Comparison of ENCODE assay signal across 6 cellular contexts in genomic region chr1:156194300-156194652, GRCh38. TPM values are rescaled to one million over a fixed set of nuclear protein-coding genes. Genes with fewer than 3 reads are reported as not detected.
DNase-seq lines count a peak whose midpoint lies in the region; ATAC-seq and TF ChIP-seq lines count a peak whose summit lies in the region.

No MANE protein-coding gene starts in this region.

- peak overlapping the region; percentile 86 for H3K27ac ChIP-seq in naive thymus-derived CD4-positive, alpha-beta T cell (ENCODE audit: low read depth, low read length)

- H3K27ac Mint-ChIP-seq in naive thymus-derived CD4-positive, alpha-beta T cell = peak overlapping the region; percentile 85 to 97 (median 93)

- TF ChIP-seq CTCF in astrocyte of the spinal cord (IDR thresholded peaks at IDR 0.05; ENCODE audit: low read depth, low read length) = no peak

- in situ Hi-C loops in astrocyte of the spinal cord (cut with HindIII; ENCODE audit: low sequenced_read_pairs) = no loop called here

- H3K9me3 Mint-ChIP-seq in naive thymus-derived CD4-positive, alpha-beta T cell = no peaks in the 10 kb centered on the region

- CTCF ChIA-PET in naive thymus-derived CD4-positive, alpha-beta T cell (lab: Charles Lee) = interaction anchor here (0.6 to 1.2 kb wide), 4 partner anchors 10 to 406 kb away, joined by 3 to 4 read pairs (median 3); partner anchors contain the start of gene PMF1

- DNase-seq in DMS 273 (lab: John Stamatoyannopoulos, UW; ENCODE audit: unreplicated experiment) (peak; percentile 58), DMS 273 treated with DMSO at 0.1 percent for 48 hours (lab: John Stamatoyannopoulos, UW) (no peak), astrocyte of the spinal cord (ENCODE audit: low read depth, low spot score) (no peak)
- DNase-seq in naive thymus-derived CD4-positive, alpha-beta T cell = peak in 1 of 9 donors; percentile 11
- DNase-seq in stimulated activated CD4-positive, alpha-beta T cell treated with anti-CD3 and anti-CD28 coated beads, Interleukin-2, amount 100 ng/mL, for 48 hours = no peak

- no peak for ATAC-seq in naive thymus-derived CD4-positive, alpha-beta T cell
- no peak for ATAC-seq in HG02852 (IDR thresholded peaks at IDR 0.05; ENCODE audit: unreplicated experiment)

- POLR2A ChIA-PET in naive thymus-derived CD4-positive, alpha-beta T cell (lab: Charles Lee) = interaction anchor here (0.8 to 2.6 kb wide), 4 partner anchors 16 to 141 kb away, joined by 3 to 29 read pairs (median 3); partner anchors contain the start of genes PMF1 and UBQLN4

- H3K27me3 ChIP-seq in naive thymus-derived CD4-positive, alpha-beta T cell (ENCODE audit: control insufficient read depth in 2 of 2, insufficient read depth in 2 of 2, low read length in 2 of 2) = no peaks in the 10 kb centered on the region

- H3K4me3 ChIP-seq in astrocyte of the spinal cord (ENCODE audit: low read depth, low read length) = peak overlapping the region; percentile 93
- H3K4me3 ChIP-seq in naive thymus-derived CD4-positive, alpha-beta T cell (ENCODE audit: low read length) = peak overlapping the region; percentile 92

- H3K9me3 ChIP-seq in naive thymus-derived CD4-positive, alpha-beta T cell (ENCODE audit: control insufficient read depth in 2 of 3, low read length in 3 of 3) = no peaks in the 10 kb centered on the region

- H3K36me3 ChIP-seq in naive thymus-derived CD4-positive, alpha-beta T cell (ENCODE audit: control insufficient read depth in 2 of 3, insufficient read depth in 3 of 3, low read length in 3 of 3) = peaks cover 0 to 13% (median 10%) of the 10 kb centered on the region in 3 experiments

- intact Hi-C loops in naive thymus-derived CD4-positive, alpha-beta T cell (cut with micrococcal nuclease) = loop anchor here (1.0 to 10.0 kb wide), 8 partner anchors 31 to 1969 kb away; partner anchors contain the start of genes SMG5 (in 2 of the 2), CCT3 (in 1 of the 2), LAMTOR2 (in 1 of the 2) and MRPL24 (in 1 of the 2)

- H3K4me3 Mint-ChIP-seq in naive thymus-derived CD4-positive, alpha-beta T cell = peak overlapping the region; percentile 83 to 99 (median 97)

- peaks cover 12 to 31% of the 10 kb centered on the region in 2 donors for H3K4me1 ChIP-seq in naive thymus-derived CD4-positive, alpha-beta T cell (ENCODE audit: control insufficient read depth in 2 of 2, insufficient read depth in 2 of 2, low read length in 2 of 2)

- peaks cover 4 to 20% (median 7%) of the 10 kb centered on the region in 5 donors for H3K36me3 Mint-ChIP-seq in naive thymus-derived CD4-positive, alpha-beta T cell

- no peaks in the 10 kb centered on the region for H3K27me3 Mint-ChIP-seq in naive thymus-derived CD4-positive, alpha-beta T cell

- H3K4me1 Mint-ChIP-seq in naive thymus-derived CD4-positive, alpha-beta T cell = peaks cover 26 to 59% (median 50%) of the 10 kb centered on the region in 7 donors

RNA-seq across cellular contexts. Expression of gene SLC25A44, which starts 0.4 kb away (rescaled TPM):
- 10 to 100 TPM; 17.8 to 38.4 (median 19.6) TPM for total RNA-seq in naive thymus-derived CD4-positive, alpha-beta T cell
- polyA plus RNA-seq in naive thymus-derived CD4-positive, alpha-beta T cell = 10 to 100 TPM in 1 of 2 donors, 1 to 10 TPM in 1; 8.3 to 21.2 TPM

RNA-seq across cellular contexts. Expression of gene PMF1, which starts 18.5 kb away (rescaled TPM):
- 10 to 100 TPM; 42.2 to 76.1 (median 58.2) TPM for total RNA-seq in naive thymus-derived CD4-positive, alpha-beta T cell
- 10 to 100 TPM; 72.4 to 81.2 TPM for polyA plus RNA-seq in naive thymus-derived CD4-positive, alpha-beta T cell

RNA-seq across cellular contexts. Expression of gene SEMA4A, which starts 40.9 kb away (rescaled TPM):
- total RNA-seq in naive thymus-derived CD4-positive, alpha-beta T cell = 10 to 100 TPM in 1 of 5 experiments, 1 to 10 TPM in 4; 1.8 to 48.6 (median 3.8) TPM
- polyA plus RNA-seq in naive thymus-derived CD4-positive, alpha-beta T cell = under 1 TPM; 0.06 to 0.24 TPM

RNA-seq across cellular contexts. Expression of gene BGLAP, which starts 47.7 kb away (rescaled TPM):
- 1 to 10 TPM; 2.8 to 7.4 (median 4.9) TPM for total RNA-seq in naive thymus-derived CD4-positive, alpha-beta T cell
- polyA plus RNA-seq in naive thymus-derived CD4-positive, alpha-beta T cell = under 1 TPM in 1 of 2 donors, not detected in 1; 0.33 TPM

RNA-seq across cellular contexts. Expression of gene PAQR6, which starts 53.6 kb away (rescaled TPM):
- 1 to 10 TPM; 1.4 to 6.2 (median 2.9) TPM for total RNA-seq in naive thymus-derived CD4-positive, alpha-beta T cell
- under 1 TPM in 1 of 2 donors, not detected in 1; 0.22 TPM for polyA plus RNA-seq in naive thymus-derived CD4-positive, alpha-beta T cell
